1 cellular context compared by ENCODE assay signal in the genomic region with DNA sequence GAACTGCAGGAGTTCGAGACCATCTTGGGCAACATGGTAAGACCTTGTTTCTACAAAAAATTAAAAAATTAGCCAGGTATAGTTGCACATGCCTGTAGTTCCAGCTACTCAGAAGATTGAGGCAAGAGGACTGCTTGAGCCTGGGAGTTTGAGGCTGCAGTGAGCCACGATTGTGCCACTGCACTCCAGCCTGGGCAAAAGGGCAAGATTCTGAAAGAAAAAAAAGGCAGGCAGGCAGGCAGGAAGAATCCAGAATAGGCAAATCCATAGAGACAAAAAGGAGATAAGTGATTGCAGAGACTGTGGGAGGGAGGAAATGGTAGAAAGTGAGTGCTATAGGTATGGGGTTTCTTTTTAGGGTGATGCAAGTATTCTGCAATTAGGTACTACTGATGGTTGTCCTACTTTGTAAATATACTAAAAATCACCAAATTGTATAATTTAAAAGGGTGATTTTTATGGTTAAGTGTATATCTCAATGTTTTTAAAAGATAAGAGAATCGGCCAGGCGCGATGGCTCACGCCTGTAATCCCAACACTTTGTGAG.
TF ChIP-seq lines count a peak whose summit lies in the region.

No MANE protein-coding gene starts in this region.

TF ChIP-seq in K562, 482 proteins besides CTCF, POLR2A, EP300 and RAD21:
- TF ChIP-seq CEBPG (CRISPR knock-in tag; IDR thresholded peaks at IDR 0.05) (peak; percentile 59; the same call in 1 of the 2 replicates), CEBPG (tag; conservative IDR thresholded peaks at IDR 0.05 in 1 of 2, IDR thresholded peaks at IDR 0.05 in 1 of 2) (peak in 1 of 2 experiments; percentile 74; a peak in 2 of 4 replicates), TEAD4 (IDR thresholded peaks at IDR 0.05; ENCODE audit: low read length) (no peak), TEAD4 (CRISPR knock-in tag; IDR thresholded peaks at IDR 0.05; ENCODE audit: borderline replicate concordance) (no peak), ZNF644 (tag; IDR thresholded peaks at IDR 0.05; ENCODE audit: low read depth) (no peak), TRIM24 (IDR thresholded peaks at IDR 0.05) (peak in 1 of 2 experiments; percentile 71; a peak in 2 of 4 replicates)
- TF ChIP-seq, protein P1, sequence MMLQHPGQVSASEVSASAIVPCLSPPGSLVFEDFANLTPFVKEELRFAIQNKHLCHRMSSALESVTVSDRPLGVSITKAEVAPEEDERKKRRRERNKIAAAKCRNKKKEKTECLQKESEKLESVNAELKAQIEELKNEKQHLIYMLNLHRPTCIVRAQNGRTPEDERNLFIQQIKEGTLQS (IDR thresholded peaks at IDR 0.05): peak; percentile 27; the same call in 1 of the 2 replicates
- TF ChIP-seq, protein P1 (CRISPR knock-in tag; conservative IDR thresholded peaks at IDR 0.05): no peak
- TF ChIP-seq, protein P2, sequence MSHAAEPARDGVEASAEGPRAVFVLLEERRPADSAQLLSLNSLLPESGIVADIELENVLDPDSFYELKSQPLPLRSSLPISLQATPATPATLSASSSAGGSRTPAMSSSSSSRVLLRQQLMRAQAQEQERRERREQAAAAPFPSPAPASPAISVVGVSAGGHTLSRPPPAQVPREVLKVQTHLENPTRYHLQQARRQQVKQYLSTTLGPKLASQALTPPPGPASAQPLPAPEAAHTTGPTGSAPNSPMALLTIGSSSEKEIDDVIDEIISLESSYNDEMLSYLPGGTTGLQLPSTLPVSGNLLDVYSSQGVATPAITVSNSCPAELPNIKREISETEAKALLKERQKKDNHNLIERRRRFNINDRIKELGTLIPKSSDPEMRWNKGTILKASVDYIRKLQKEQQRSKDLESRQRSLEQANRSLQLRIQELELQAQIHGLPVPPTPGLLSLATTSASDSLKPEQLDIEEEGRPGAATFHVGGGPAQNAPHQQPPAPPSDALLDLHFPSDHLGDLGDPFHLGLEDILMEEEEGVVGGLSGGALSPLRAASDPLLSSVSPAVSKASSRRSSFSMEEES (CRISPR knock-in tag; IDR thresholded peaks at IDR 0.05): no peak
- TF ChIP-seq, protein P3, sequence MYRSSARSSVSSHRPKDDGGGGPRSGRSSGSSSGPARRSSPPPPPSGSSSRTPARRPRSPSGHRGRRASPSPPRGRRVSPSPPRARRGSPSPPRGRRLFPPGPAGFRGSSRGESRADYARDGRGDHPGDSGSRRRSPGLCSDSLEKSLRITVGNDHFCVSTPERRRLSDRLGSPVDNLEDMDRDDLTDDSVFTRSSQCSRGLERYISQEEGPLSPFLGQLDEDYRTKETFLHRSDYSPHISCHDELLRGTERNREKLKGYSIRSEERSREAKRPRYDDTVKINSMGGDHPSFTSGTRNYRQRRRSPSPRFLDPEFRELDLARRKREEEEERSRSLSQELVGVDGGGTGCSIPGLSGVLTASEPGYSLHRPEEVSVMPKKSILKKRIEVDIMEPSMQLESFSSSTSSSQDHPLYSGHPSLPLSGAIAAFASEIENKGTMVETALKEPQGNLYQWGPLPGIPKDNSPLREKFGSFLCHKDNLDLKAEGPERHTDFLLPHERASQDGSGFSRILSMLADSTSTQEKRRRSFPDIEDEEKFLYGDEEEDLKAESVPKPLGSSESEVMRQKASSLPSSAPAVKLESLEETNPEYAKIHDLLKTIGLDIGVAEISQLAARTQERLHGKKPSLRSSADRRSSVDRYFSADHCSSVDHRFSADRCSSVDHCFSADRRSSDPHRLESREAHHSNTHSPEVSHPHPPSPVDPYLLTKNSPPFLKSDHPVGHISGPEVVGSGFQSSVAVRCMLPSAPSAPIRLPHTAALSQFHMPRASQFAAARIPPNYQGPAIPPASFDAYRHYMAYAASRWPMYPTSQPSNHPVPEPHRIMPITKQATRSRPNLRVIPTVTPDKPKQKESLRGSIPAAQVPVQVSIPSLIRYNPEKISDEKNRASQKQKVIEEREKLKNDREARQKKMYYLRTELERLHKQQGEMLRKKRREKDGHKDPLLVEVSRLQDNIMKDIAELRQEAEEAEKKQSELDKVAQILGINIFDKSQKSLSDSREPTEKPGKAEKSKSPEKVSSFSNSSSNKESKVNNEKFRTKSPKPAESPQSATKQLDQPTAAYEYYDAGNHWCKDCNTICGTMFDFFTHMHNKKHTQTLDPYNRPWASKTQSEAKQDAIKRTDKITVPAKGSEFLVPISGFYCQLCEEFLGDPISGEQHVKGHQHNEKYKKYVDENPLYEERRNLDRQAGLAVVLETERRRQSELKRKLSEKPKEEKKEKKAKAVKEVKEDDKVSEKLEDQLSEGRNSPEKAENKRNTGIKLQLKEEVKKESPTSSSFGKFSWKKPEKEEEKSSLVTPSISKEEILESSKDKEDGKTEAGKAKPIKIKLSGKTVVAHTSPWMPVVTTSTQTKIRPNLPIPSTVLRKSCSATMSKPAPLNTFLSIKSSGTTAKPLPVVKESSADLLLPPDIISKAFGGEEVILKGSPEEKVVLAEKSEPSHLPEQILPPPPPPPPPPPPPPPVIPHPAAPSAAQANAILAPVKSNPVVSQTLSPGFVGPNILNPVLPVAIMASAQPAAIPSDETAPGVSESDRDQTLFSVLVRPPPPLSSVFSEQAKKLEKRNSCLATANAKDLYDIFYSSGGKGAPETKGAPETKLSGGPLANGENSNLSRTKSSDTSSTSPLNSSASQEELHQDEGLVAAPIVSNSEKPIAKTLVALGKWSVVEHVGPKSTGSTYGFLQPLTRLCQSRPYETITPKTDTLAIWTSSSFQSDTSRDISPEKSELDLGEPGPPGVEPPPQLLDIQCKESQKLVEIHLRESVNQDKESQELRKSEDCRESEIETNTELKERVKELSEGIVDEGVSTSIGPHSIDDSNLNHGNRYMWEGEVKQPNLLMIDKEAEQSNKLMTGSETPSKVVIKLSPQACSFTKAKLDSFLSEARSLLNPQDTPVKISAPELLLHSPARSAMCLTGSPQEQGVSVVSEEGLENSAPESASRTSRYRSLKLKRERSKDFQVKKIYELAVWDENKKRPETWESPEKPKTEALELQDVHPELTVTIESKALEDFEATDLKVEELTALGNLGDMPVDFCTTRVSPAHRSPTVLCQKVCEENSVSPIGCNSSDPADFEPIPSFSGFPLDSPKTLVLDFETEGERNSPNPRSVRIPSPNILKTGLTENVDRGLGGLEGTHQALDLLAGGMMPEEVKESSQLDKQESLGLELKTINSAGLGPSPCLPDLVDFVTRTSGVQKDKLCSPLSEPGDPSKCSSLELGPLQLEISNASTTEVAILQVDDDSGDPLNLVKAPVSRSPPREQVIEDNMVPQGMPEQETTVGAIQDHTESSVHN (IDR thresholded peaks at IDR 0.05; ENCODE audit: borderline replicate concordance in 1 of 2, low read depth in 1 of 2): no peak
